Comparison of ENCODE assay signal across 21 cellular contexts in genomic region chr5:118614701-118615475, GRCh38.
"Had no signal": no experiment of that assay in that cellular context is flagged by ENCODE, and none has a peak within 500 bp of the region (broad histone marks: within the 10 kb centered on the region; RNA-seq: fewer than 3 reads in every experiment).

No MANE protein-coding gene starts in this region.

- H3K4me1 ChIP-seq: pancreas, right lobe of liver, suprapubic skin, upper lobe of left lung, vagina had no signal

- H3K27me3 ChIP-seq: esophagus muscularis mucosa, gastroesophageal sphincter, pancreas, right lobe of liver, suprapubic skin, thyroid gland, upper lobe of left lung, vagina had no signal

- ATAC-seq: gastroesophageal sphincter; left cardiac atrium; natural killer cell; right lobe of liver; stimulated activated effector memory CD8-positive, alpha-beta T cell treated with anti-CD3 and anti-CD28 coated beads, Interleukin-12 subunit alpha, Interleukin-12 subunit beta, amount 100 ng/mL, for 72 hours; stimulated activated naive CD8-positive, alpha-beta T cell treated with anti-CD3 and anti-CD28 coated beads, Interleukin-15, Interleukin-2, amounts not matched to agents 100 U/mL and 50 U/mL, for 24 hours had no signal

- DNase-seq: effector memory CD4-positive, alpha-beta T cell; foreskin fibroblast; glutamatergic neuron; immature natural killer cell; left cardiac atrium; natural killer cell; occipital lobe; pancreas; right lobe of liver; stimulated activated CD4-positive, alpha-beta T cell treated with anti-CD3 and anti-CD28 coated beads, Interleukin-4, amount 100 ng/mL, for 1 hour; stimulated activated CD8-positive, alpha-beta memory T cell treated with anti-CD3 and anti-CD28 coated beads, Interleukin-4, amount 100 ng/mL, for 48 hours; stimulated activated naive CD8-positive, alpha-beta T cell treated with anti-CD3 and anti-CD28 coated beads, Interleukin-15, Interleukin-2, amounts not matched to agents 100 U/mL and 50 U/mL, for 24 hours; thyroid gland had no signal

- H3K36me3 ChIP-seq: esophagus muscularis mucosa, gastroesophageal sphincter, pancreas, right lobe of liver, suprapubic skin, thyroid gland, upper lobe of left lung, vagina had no signal

- H3K27ac ChIP-seq: epithelial cell of prostate, esophagus muscularis mucosa, pancreas, right lobe of liver, suprapubic skin, thyroid gland, upper lobe of left lung, vagina had no signal

- FAIRE-seq: keratinocyte, pancreas had no signal

- H3K4me3 ChIP-seq: esophagus muscularis mucosa, gastroesophageal sphincter, pancreas, right lobe of liver, suprapubic skin, thyroid gland, upper lobe of left lung, vagina had no signal

- H3K9me3 ChIP-seq: esophagus muscularis mucosa, gastroesophageal sphincter, pancreas, right lobe of liver, suprapubic skin, thyroid gland, upper lobe of left lung, vagina had no signal
